Comparison of ENCODE assay signal across 1 cellular context in genomic region chr5:115544371-115545064, GRCh38.
TF ChIP-seq lines count a peak whose summit lies in the region.

FEM1C (minus strand) TSS chr5:115544775; CDS start chr5:115543493, 1,282 bp downstream.

TF ChIP-seq in HepG2, 621 proteins besides CTCF, POLR2A, EP300 and RAD21 (continued from another document and continues in another):
- TF ChIP-seq SIX4 (CRISPR knock-in tag; IDR thresholded peaks at IDR 0.05): peak; percentile 42; the same call in 1 of the 2 replicates
- 0 out of 2 replicates have a peak, but pooled peaks have one; percentile 7 for TF ChIP-seq PCBP1 (IDR thresholded peaks at IDR 0.05; ENCODE audit: borderline replicate concordance, low read depth, low read length)
- TF ChIP-seq, protein P1, sequence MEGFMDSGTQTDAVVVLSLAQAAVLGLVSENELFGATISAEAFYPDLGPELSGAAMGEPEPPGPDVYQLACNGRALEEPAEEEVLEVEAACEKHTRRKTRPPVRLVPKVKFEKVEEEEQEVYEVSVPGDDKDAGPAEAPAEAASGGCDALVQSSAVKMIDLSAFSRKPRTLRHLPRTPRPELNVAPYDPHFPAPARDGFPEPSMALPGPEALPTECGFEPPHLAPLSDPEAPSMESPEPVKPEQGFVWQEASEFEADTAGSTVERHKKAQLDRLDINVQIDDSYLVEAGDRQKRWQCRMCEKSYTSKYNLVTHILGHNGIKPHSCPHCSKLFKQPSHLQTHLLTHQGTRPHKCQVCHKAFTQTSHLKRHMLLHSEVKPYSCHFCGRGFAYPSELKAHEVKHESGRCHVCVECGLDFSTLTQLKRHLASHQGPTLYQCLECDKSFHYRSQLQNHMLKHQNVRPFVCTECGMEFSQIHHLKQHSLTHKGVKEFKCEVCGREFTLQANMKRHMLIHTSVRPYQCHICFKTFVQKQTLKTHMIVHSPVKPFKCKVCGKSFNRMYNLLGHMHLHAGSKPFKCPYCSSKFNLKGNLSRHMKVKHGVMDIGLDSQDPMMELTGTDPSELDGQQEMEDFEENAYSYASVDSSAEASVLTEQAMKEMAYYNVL (CRISPR knock-in tag; IDR thresholded peaks at IDR 0.05; ENCODE audit: borderline replicate concordance): no peak; the same call in 1 of the 2 replicates
- TF ChIP-seq KMT2B (CRISPR knock-in tag; IDR thresholded peaks at IDR 0.05): peak; percentile 83
- TF ChIP-seq HOXA5 (CRISPR knock-in tag; IDR thresholded peaks at IDR 0.05): no peak
- TF ChIP-seq ZNF766 (CRISPR knock-in tag; IDR thresholded peaks at IDR 0.05; ENCODE audit: borderline replicate concordance): no peak
- TF ChIP-seq CEBPB (IDR thresholded peaks at IDR 0.05; ENCODE audit: borderline replicate concordance, low read depth, low read length): peak; percentile 79
- no peak for TF ChIP-seq HDAC6 (IDR thresholded peaks at IDR 0.05; ENCODE audit: low read depth, low read length)
- peak; percentile 62; the same call in 1 of the 2 replicates for TF ChIP-seq NFKB2 (CRISPR knock-in tag; IDR thresholded peaks at IDR 0.05; ENCODE audit: borderline replicate concordance)
- no peak for TF ChIP-seq NR2F1 (CRISPR knock-in tag; IDR thresholded peaks at IDR 0.05)
- no peak for TF ChIP-seq NR2F2 (IDR thresholded peaks at IDR 0.05; ENCODE audit: borderline replicate concordance, low read depth)
- no peak for TF ChIP-seq ZSCAN20 (CRISPR knock-in tag; IDR thresholded peaks at IDR 0.05; ENCODE audit: borderline replicate concordance)
- peak; percentile 91 for TF ChIP-seq ZC3H13 (CRISPR knock-in tag; IDR thresholded peaks at IDR 0.05)
- TF ChIP-seq, protein P2, sequence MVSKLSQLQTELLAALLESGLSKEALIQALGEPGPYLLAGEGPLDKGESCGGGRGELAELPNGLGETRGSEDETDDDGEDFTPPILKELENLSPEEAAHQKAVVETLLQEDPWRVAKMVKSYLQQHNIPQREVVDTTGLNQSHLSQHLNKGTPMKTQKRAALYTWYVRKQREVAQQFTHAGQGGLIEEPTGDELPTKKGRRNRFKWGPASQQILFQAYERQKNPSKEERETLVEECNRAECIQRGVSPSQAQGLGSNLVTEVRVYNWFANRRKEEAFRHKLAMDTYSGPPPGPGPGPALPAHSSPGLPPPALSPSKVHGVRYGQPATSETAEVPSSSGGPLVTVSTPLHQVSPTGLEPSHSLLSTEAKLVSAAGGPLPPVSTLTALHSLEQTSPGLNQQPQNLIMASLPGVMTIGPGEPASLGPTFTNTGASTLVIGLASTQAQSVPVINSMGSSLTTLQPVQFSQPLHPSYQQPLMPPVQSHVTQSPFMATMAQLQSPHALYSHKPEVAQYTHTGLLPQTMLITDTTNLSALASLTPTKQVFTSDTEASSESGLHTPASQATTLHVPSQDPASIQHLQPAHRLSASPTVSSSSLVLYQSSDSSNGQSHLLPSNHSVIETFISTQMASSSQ (IDR thresholded peaks at IDR 0.05; ENCODE audit: low read depth): no peak
- TF ChIP-seq, protein P2 (CRISPR knock-in tag; IDR thresholded peaks at IDR 0.05; ENCODE audit: borderline replicate concordance): peak; percentile 62; the same call in 1 of the 2 replicates
- no peak for TF ChIP-seq ZNF670 (CRISPR knock-in tag; IDR thresholded peaks at IDR 0.05; ENCODE audit: borderline replicate concordance)
- peak; percentile 89 for TF ChIP-seq ZNF589 (CRISPR knock-in tag; conservative IDR thresholded peaks at IDR 0.05)
- no peak for TF ChIP-seq SRF (IDR thresholded peaks at IDR 0.05; ENCODE audit: low read depth, low read length)
- peak; percentile 64; the same call in 1 of the 2 replicates for TF ChIP-seq ELF3 (CRISPR knock-in tag; IDR thresholded peaks at IDR 0.05)
- peak; percentile 80 for TF ChIP-seq ZNF329 (CRISPR knock-in tag; IDR thresholded peaks at IDR 0.05; ENCODE audit: low read depth)
- TF ChIP-seq, protein P3, sequence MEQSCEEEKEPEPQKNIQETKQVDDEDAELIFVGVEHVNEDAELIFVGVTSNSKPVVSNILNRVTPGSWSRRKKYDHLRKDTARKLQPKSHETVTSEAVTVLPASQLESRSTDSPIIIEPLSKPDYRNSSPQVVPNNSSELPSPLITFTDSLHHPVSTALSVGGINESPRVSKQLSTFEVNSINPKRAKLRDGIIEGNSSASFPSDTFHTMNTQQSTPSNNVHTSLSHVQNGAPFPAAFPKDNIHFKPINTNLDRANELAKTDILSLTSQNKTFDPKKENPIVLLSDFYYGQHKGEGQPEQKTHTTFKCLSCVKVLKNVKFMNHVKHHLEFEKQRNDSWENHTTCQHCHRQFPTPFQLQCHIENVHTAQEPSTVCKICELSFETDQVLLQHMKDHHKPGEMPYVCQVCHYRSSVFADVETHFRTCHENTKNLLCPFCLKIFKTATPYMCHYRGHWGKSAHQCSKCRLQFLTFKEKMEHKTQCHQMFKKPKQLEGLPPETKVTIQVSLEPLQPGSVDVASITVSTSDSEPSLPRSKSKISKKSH (CRISPR knock-in tag; IDR thresholded peaks at IDR 0.05; ENCODE audit: borderline replicate concordance): peak; percentile 54; the same call in 1 of the 2 replicates
- TF ChIP-seq GTF2F1 (IDR thresholded peaks at IDR 0.05; ENCODE audit: low read length): peak; percentile 53; the same call in 1 of the 2 replicates
- TF ChIP-seq HMGA1 (CRISPR knock-in tag; conservative IDR thresholded peaks at IDR 0.05): no peak
- TF ChIP-seq ZNF816 (CRISPR knock-in tag; IDR thresholded peaks at IDR 0.05; ENCODE audit: borderline replicate concordance): peak; percentile 88
- peak; percentile 93 for TF ChIP-seq ZNF33B (CRISPR knock-in tag; IDR thresholded peaks at IDR 0.05)
- no peak; the same call in 1 of the 2 replicates for TF ChIP-seq NCOR1 (IDR thresholded peaks at IDR 0.05; ENCODE audit: borderline replicate concordance, low read length)
- TF ChIP-seq ZNF674 (CRISPR knock-in tag; IDR thresholded peaks at IDR 0.05; ENCODE audit: low read depth): 0 out of 2 replicates have a peak, but pooled peaks have one; percentile 50
- TF ChIP-seq ZNF326 (CRISPR knock-in tag; IDR thresholded peaks at IDR 0.05; ENCODE audit: borderline replicate concordance): no peak
- TF ChIP-seq SP4 (CRISPR knock-in tag; IDR thresholded peaks at IDR 0.05): peak; percentile 84
- no peak for TF ChIP-seq MTA3 (CRISPR knock-in tag; IDR thresholded peaks at IDR 0.05)
- TF ChIP-seq PHF21A (CRISPR knock-in tag; IDR thresholded peaks at IDR 0.05): peak; percentile 65
- TF ChIP-seq REPIN1 (CRISPR knock-in tag; IDR thresholded peaks at IDR 0.05; ENCODE audit: borderline replicate concordance, low read depth): peak; percentile 90
- peak; percentile 79; the same call in 1 of the 2 replicates for TF ChIP-seq MYC (CRISPR knock-in tag; IDR thresholded peaks at IDR 0.05; ENCODE audit: borderline replicate concordance)
- TF ChIP-seq MED1 (CRISPR knock-in tag; IDR thresholded peaks at IDR 0.05): peak; percentile 80
- TF ChIP-seq, protein P4, sequence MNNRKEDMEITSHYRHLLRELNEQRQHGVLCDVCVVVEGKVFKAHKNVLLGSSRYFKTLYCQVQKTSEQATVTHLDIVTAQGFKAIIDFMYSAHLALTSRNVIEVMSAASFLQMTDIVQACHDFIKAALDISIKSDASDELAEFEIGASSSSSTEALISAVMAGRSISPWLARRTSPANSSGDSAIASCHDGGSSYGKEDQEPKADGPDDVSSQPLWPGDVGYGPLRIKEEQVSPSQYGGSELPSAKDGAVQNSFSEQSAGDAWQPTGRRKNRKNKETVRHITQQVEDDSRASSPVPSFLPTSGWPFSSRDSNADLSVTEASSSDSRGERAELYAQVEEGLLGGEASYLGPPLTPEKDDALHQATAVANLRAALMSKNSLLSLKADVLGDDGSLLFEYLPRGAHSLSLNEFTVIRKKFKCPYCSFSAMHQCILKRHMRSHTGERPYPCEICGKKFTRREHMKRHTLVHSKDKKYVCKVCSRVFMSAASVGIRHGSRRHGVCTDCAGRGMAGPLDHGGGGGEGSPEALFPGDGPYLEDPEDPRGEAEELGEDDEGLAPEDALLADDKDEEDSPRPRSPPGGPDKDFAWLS (CRISPR knock-in tag; IDR thresholded peaks at IDR 0.05; ENCODE audit: borderline replicate concordance): no peak
- TF ChIP-seq ATRX (CRISPR knock-in tag; IDR thresholded peaks at IDR 0.05; ENCODE audit: borderline replicate concordance): no peak
- 0 out of 2 replicates have a peak, but pooled peaks have one; percentile 66 for TF ChIP-seq PAWR (CRISPR knock-in tag; IDR thresholded peaks at IDR 0.05; ENCODE audit: borderline replicate concordance)
- no peak for TF ChIP-seq ZNF430 (CRISPR knock-in tag; IDR thresholded peaks at IDR 0.05)
- TF ChIP-seq GLI4 (CRISPR knock-in tag; IDR thresholded peaks at IDR 0.05; ENCODE audit: borderline replicate concordance): peak; percentile 72; the same call in 1 of the 2 replicates
- no peak for TF ChIP-seq ZFP36 (IDR thresholded peaks at IDR 0.05; ENCODE audit: borderline replicate concordance, low read depth, low read length, partially characterized antibody)
- TF ChIP-seq ZBTB4 (CRISPR knock-in tag; IDR thresholded peaks at IDR 0.05; ENCODE audit: borderline replicate concordance): 0 out of 2 replicates have a peak, but pooled peaks have one; percentile 46
- TF ChIP-seq ZNF335 (CRISPR knock-in tag; IDR thresholded peaks at IDR 0.05): peak; percentile 56; the same call in 1 of the 2 replicates
- no peak for TF ChIP-seq FOXM1 (CRISPR knock-in tag; IDR thresholded peaks at IDR 0.05)
- peak; percentile 89 for TF ChIP-seq KMT2A (CRISPR knock-in tag; IDR thresholded peaks at IDR 0.05)
- TF ChIP-seq, protein P5, sequence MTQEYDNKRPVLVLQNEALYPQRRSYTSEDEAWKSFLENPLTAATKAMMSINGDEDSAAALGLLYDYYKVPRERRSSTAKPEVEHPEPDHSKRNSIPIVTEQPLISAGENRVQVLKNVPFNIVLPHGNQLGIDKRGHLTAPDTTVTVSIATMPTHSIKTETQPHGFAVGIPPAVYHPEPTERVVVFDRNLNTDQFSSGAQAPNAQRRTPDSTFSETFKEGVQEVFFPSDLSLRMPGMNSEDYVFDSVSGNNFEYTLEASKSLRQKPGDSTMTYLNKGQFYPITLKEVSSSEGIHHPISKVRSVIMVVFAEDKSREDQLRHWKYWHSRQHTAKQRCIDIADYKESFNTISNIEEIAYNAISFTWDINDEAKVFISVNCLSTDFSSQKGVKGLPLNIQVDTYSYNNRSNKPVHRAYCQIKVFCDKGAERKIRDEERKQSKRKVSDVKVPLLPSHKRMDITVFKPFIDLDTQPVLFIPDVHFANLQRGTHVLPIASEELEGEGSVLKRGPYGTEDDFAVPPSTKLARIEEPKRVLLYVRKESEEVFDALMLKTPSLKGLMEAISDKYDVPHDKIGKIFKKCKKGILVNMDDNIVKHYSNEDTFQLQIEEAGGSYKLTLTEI (CRISPR knock-in tag; conservative IDR thresholded peaks at IDR 0.05): no peak
- TF ChIP-seq ZNF883 (CRISPR knock-in tag; IDR thresholded peaks at IDR 0.05; ENCODE audit: not compliant biosample characterization): peak; percentile 89
- TF ChIP-seq, protein P6, sequence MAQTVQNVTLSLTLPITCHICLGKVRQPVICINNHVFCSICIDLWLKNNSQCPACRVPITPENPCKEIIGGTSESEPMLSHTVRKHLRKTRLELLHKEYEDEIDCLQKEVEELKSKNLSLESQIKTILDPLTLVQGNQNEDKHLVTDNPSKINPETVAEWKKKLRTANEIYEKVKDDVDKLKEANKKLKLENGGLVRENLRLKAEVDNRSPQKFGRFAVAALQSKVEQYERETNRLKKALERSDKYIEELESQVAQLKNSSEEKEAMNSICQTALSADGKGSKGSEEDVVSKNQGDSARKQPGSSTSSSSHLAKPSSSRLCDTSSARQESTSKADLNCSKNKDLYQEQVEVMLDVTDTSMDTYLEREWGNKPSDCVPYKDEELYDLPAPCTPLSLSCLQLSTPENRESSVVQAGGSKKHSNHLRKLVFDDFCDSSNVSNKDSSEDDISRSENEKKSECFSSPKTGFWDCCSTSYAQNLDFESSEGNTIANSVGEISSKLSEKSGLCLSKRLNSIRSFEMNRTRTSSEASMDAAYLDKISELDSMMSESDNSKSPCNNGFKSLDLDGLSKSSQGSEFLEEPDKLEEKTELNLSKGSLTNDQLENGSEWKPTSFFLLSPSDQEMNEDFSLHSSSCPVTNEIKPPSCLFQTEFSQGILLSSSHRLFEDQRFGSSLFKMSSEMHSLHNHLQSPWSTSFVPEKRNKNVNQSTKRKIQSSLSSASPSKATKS (CRISPR knock-in tag; IDR thresholded peaks at IDR 0.05): no peak; the same call in 1 of the 2 replicates
- TF ChIP-seq ZNF44 (CRISPR knock-in tag; IDR thresholded peaks at IDR 0.05): no peak; the same call in 1 of the 2 replicates
- peak; percentile 79 for TF ChIP-seq TGIF2 (CRISPR knock-in tag; IDR thresholded peaks at IDR 0.05)
- no peak; the same call in 1 of the 2 replicates for TF ChIP-seq EED (CRISPR knock-in tag; IDR thresholded peaks at IDR 0.05)
- 0 out of 2 replicates have a peak, but pooled peaks have one; percentile 10 for TF ChIP-seq ZNF644 (CRISPR knock-in tag; IDR thresholded peaks at IDR 0.05; ENCODE audit: low read depth)
